20 cellular contexts compared by ENCODE assay signal in genomic region chr10:103724771-103725170, GRCh38.
DNase-seq lines count a peak whose midpoint lies in the region; ATAC-seq, FAIRE-seq and TF ChIP-seq lines count a peak whose summit lies in the region.
"Had no signal": no experiment of that assay in that cellular context is flagged by ENCODE, and none has a peak within 500 bp of the region (broad histone marks: within the 10 kb centered on the region; RNA-seq: fewer than 3 reads in every experiment).

No MANE protein-coding gene starts in this region.

- no peak overlapping the region for H3K27ac ChIP-seq in K562 (ENCODE audit: extremely low read depth, low read depth, low read length)

- H3K4me2 ChIP-seq in K562 (ENCODE audit: insufficient read depth, low read length): no peak overlapping the region

- no TSS peak for BruUV-seq in K562 (replicated peaks; lab: Mats Ljungman, UMichigan)

- H3K79me2 ChIP-seq in K562 (ENCODE audit: control insufficient read depth, insufficient read depth, low read length): no peaks in the 10 kb centered on the region

- no peak overlapping the region for H3K9ac ChIP-seq in K562 (ENCODE audit: insufficient read depth in 1 of 2, low read depth in 2 of 2, low read length in 2 of 2)

- TF ChIP-seq CTCF in K562 (IDR thresholded peaks at IDR 0.05 in 2 of 3, conservative IDR thresholded peaks at IDR 0.05 in 1 of 3; ENCODE audit: insufficient read depth in 2 of 3, low read depth in 1 of 3, low read length in 3 of 3): no peak

- H4K20me1 ChIP-seq in K562 (replicated peaks; ENCODE audit: control insufficient read depth, insufficient read depth, low read length): no peaks in the 10 kb centered on the region

- FAIRE-seq in GM12891 (lab: Jason Lieb, UNC) (peak; percentile 40), K562 (lab: Jason Lieb, UNC) (no peak)
- FAIRE-seq: GM19239, H54 had no signal

- no peak for TF ChIP-seq POLR2A in GM12891 (IDR thresholded peaks at IDR 0.05; ENCODE audit: low read depth, low read length)
- no peak for TF ChIP-seq POLR2A in K562 (conservative IDR thresholded peaks at IDR 0.05)

- no peaks in the 10 kb centered on the region for H3K36me3 Mint-ChIP-seq in activated CD4-positive, alpha-beta T cell treated with anti-CD3 and anti-CD28 coated beads, Interleukin-2, amount 10 ng/mL, durations not matched to agents 7 days and 5 days (ENCODE audit: low read depth)
- H3K36me3 Mint-ChIP-seq: IgD-negative memory B cell had no signal

- POLR2A ChIA-PET in K562 (lab: Yijun Ruan, JAX): no interaction called here
- POLR2A ChIA-PET in activated CD4-positive, alpha-beta T cell treated with anti-CD3 and anti-CD28 coated beads, Interleukin-2, amount 10 ng/mL, durations not matched to agents 7 days and 5 days (lab: Charles Lee): no interaction called here

- TF ChIP-seq RAD21 in K562 (CRISPR knock-in tag; conservative IDR thresholded peaks at IDR 0.05 in 1 of 2, IDR thresholded peaks at IDR 0.05 in 1 of 2): no peak

- no peak overlapping the region for H3K4me3 Mint-ChIP-seq in activated CD4-positive, alpha-beta T cell treated with anti-CD3 and anti-CD28 coated beads, Interleukin-2, amount 10 ng/mL, durations not matched to agents 7 days and 5 days
- H3K4me3 Mint-ChIP-seq: IgD-negative memory B cell had no signal

- no peak overlapping the region for H2AFZ ChIP-seq in K562 (ENCODE audit: low read depth, low read length)

- H3K9me1 ChIP-seq in K562 (ENCODE audit: control insufficient read depth, insufficient read depth, low read length): no peaks in the 10 kb centered on the region

- H3K4me1 Mint-ChIP-seq in activated CD4-positive, alpha-beta T cell treated with anti-CD3 and anti-CD28 coated beads, Interleukin-2, amount 10 ng/mL, durations not matched to agents 7 days and 5 days: no peaks in the 10 kb centered on the region

- no peak for TF ChIP-seq EP300 in K562 (IDR thresholded peaks at IDR 0.05; ENCODE audit: low read length)

- no peaks in the 10 kb centered on the region for H3K36me3 ChIP-seq in K562 (ENCODE audit: control insufficient read depth, insufficient read depth, low read length)

- no peaks in the 10 kb centered on the region for H3K9me3 Mint-ChIP-seq in activated CD4-positive, alpha-beta T cell treated with anti-CD3 and anti-CD28 coated beads, Interleukin-2, amount 10 ng/mL, durations not matched to agents 7 days and 5 days
- H3K9me3 Mint-ChIP-seq: IgD-negative memory B cell had no signal

- no peak for DNase-seq in GM12891 (ENCODE audit: insufficient read length, low spot score)
- no peak for DNase-seq in K562 (ENCODE audit: extremely low read depth in 1 of 4, low spot score in 3 of 4)
- peak; percentile 26 for DNase-seq in glomerular visceral epithelial cell (ENCODE audit: extremely low spot score)
- peak; percentile 74 for DNase-seq in renal cortical epithelial cell (ENCODE audit: low read depth)
- DNase-seq in activated CD4-positive, alpha-beta T cell treated with anti-CD3 and anti-CD28 coated beads, Interleukin-2, amount 10 ng/mL, durations not matched to agents 7 days and 5 days: no peak
- no peak for DNase-seq in iPS-NIHi7 (ENCODE audit: extremely low spot score)
- DNase-seq: DMS153, DND-41, NCI-H1092, NCI-H1417 treated with DMSO at 0.1 percent for 48 hours, NCI-H1694 treated with DMSO at 0.1 percent for 48 hours, NCI-H2081, NCI-H2227 treated with DMSO at 0.1 percent for 48 hours, NCI-H526 treated with DMSO at 0.1 percent for 48 hours, RPMI8226, SHP77 treated with DMSO at 0.1 percent for 48 hours had no signal

- CTCF ChIA-PET in K562 (lab: Yijun Ruan, JAX; ENCODE audit: low intra/inter-chr PET ratio): no interaction called here
- CTCF ChIA-PET in activated CD4-positive, alpha-beta T cell treated with anti-CD3 and anti-CD28 coated beads, Interleukin-2, amount 10 ng/mL, durations not matched to agents 7 days and 5 days (lab: Charles Lee): interaction anchor here (0.6 to 2.9 kb wide), 3 partner anchors 11 to 363 kb away, joined by 3 to 9 read pairs (median 3); no protein-coding TSS in a partner anchor

- H3K4me3 ChIP-seq in K562: no peak overlapping the region

- H3K27me3 Mint-ChIP-seq in activated CD4-positive, alpha-beta T cell treated with anti-CD3 and anti-CD28 coated beads, Interleukin-2, amount 10 ng/mL, durations not matched to agents 7 days and 5 days: peaks cover 6% of the 10 kb centered on the region

- in situ Hi-C loops in K562 (cut with MboI): loop anchor here (5.0 kb wide), 1 partner anchor 123 kb away; no protein-coding TSS in a partner anchor

- H3K9me3 ChIP-seq in K562 (replicated peaks; ENCODE audit: control insufficient read depth, insufficient read depth, low read depth, low read length): no peaks in the 10 kb centered on the region

- no peak overlapping the region for H3K27ac Mint-ChIP-seq in activated CD4-positive, alpha-beta T cell treated with anti-CD3 and anti-CD28 coated beads, Interleukin-2, amount 10 ng/mL, durations not matched to agents 7 days and 5 days
- H3K27ac Mint-ChIP-seq: IgD-negative memory B cell had no signal

- no peak for ATAC-seq in K562
- ATAC-seq in HG03196 (IDR thresholded peaks at IDR 0.05; ENCODE audit: unreplicated experiment): no peak

- WGBS in K562 (ENCODE audit: insufficient coverage, low coverage, missing lambda C conversion rate): 0% methylated on average over 2 of the region's 2 CpGs

- H3K4me1 ChIP-seq in K562 (replicated peaks in 1 of 2; ENCODE audit: control insufficient read depth in 2 of 2, insufficient read depth in 2 of 2, low read length in 2 of 2): peaks cover 0 to 5% of the 10 kb centered on the region in 2 experiments; a peak in 1 of 5 replicates

- peaks cover 16 to 61% of the 10 kb centered on the region in 2 experiments for H3K27me3 ChIP-seq in K562 (ENCODE audit: control insufficient read depth in 2 of 2, insufficient read depth in 2 of 2, low read length in 2 of 2)

- intact Hi-C loops in K562 (cut with micrococcal nuclease): no loop called here

TF ChIP-seq in GM12891, 5 proteins besides CTCF, POLR2A, EP300 and RAD21:
- TF ChIP-seq TAF1 (IDR thresholded peaks at IDR 0.05; ENCODE audit: low read depth, low read length) (no peak), PAX5 (IDR thresholded peaks at IDR 0.05; ENCODE audit: insufficient read depth, low read length, severe bottlenecking) (no peak), POLR2AphosphoS5 (IDR thresholded peaks at IDR 0.05; ENCODE audit: low read depth, low read length) (no peak)

TF ChIP-seq in K562, 482 proteins besides CTCF, POLR2A, EP300 and RAD21:
- TF ChIP-seq HDAC2 (IDR thresholded peaks at IDR 0.05) (no peak), SETDB1 (IDR thresholded peaks at IDR 0.05; ENCODE audit: low read length) (no peak), ELF2 (CRISPR knock-in tag; IDR thresholded peaks at IDR 0.05) (no peak), HMBOX1 (IDR thresholded peaks at IDR 0.05) (peak; percentile 72; the same call in 1 of the 2 replicates)

Comparison
In these comparisons a context has a peak if more than half of its experiments do, and no peak if none do; other contexts are left out.
1. DNase-seq: peak in glomerular visceral epithelial cell (single experiment) and renal cortical epithelial cell (single experiment); none in GM12891 (single experiment), K562 (0 of 4), activated CD4-positive, alpha-beta T cell treated with anti-CD3 and anti-CD28 coated beads, Interleukin-2, amount 10 ng/mL, durations not matched to agents 7 days and 5 days (single experiment) and iPS-NIHi7 (single experiment).